ENCODE assay signal across 8 cellular contexts in the genomic region with DNA sequence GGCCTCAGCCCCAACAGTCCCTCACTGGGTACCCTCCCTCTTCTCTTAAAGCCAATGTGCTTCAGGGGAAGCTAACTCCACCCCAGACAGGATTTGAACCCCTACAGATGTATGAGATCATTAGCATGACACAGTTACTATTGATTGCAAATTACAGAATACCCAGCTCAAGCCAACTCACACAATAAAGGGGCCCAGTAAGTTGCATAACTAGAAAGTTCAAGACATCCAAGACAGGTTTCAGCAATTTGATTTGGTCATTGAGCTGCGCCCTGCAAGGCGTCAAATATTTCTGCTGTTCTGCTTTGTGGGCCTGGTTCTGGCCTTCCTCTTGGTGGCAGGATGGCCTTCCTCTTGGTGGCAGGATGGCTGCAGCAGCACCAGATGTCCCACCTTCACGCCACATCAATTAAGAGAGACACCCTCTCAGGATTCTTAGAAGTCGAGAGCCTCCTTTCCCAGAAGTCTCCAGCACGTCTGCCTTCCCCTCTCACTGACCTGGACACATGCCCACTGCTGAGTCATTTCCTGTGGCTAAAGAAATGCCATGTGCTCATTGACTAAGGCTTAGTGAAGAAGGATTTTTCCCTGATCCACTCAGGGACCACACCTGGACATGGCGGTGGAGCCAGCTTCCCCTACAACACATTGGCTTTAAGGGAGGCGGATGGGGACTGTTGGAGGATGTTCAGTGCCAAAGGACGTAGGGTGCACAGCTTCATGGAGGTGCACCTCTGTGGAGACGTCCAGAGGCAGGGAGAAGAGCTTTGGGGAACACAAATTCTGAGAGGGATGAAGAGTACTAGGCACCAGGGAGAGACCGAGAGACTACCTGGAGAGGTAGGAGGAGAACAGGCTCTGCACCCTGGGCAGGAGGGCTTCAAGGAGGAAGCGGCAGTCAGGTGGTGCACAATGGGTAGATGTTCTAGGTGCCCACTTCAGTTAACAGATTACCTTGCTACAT. TPM values are rescaled to one million over a fixed set of nuclear protein-coding genes. Genes with fewer than 3 reads are reported as not detected.
DNase-seq lines count a peak whose midpoint lies in the region; ATAC-seq and TF ChIP-seq lines count a peak whose summit lies in the region.

No MANE protein-coding gene starts in this region.

- H3K27ac ChIP-seq in CD4-positive, alpha-beta T cell (ENCODE audit: low read depth, low read length) = no peak overlapping the region

- no peak for TF ChIP-seq POLR2A in GM18505 (IDR thresholded peaks at IDR 0.05; ENCODE audit: borderline replicate concordance, extremely low read depth, insufficient read depth, insufficient read length)

- DNase-seq in 8988T (peak; percentile 63), HT-29 (ENCODE audit: low spot score) (peak; percentile 91), astrocyte of the spinal cord (ENCODE audit: low read depth, low spot score) (peak; percentile 93), left lobe of liver (ENCODE audit: low spot score) (peak; percentile 59)
- DNase-seq in CD4-positive, alpha-beta T cell = no peak

- no peak overlapping the region for H3K4me3 Mint-ChIP-seq in CD4-positive, alpha-beta T cell

- H3K27me3 Mint-ChIP-seq in CD4-positive, alpha-beta T cell = no peaks in the 10 kb centered on the region

- H3K36me3 Mint-ChIP-seq in CD4-positive, alpha-beta T cell (ENCODE audit: low read depth) = peaks cover 78% of the 10 kb centered on the region

- CTCF ChIA-PET in CD4-positive, alpha-beta T cell (lab: Charles Lee) = interaction anchor here (0.6 kb wide), 1 partner anchor 222 kb away, joined by 4 read pairs; no protein-coding TSS in a partner anchor

- no peak for TF ChIP-seq CTCF in astrocyte of the spinal cord (IDR thresholded peaks at IDR 0.05; ENCODE audit: low read depth, low read length)
- no peak for TF ChIP-seq CTCF in CD4-positive, alpha-beta T cell (IDR thresholded peaks at IDR 0.05)

- no peaks in the 10 kb centered on the region for H3K4me1 Mint-ChIP-seq in CD4-positive, alpha-beta T cell (ENCODE audit: low read depth)

- ATAC-seq in left lobe of liver (no peak), GM19023 (IDR thresholded peaks at IDR 0.05; ENCODE audit: unreplicated experiment) (no peak), GM18870 (IDR thresholded peaks at IDR 0.05; ENCODE audit: unreplicated experiment) (no peak), GM18505 (IDR thresholded peaks at IDR 0.05; ENCODE audit: unreplicated experiment) (no peak)
- no peak for ATAC-seq in CD4-positive, alpha-beta T cell (ENCODE audit: poor library complexity)

- in situ Hi-C loops in astrocyte of the spinal cord (cut with HindIII; ENCODE audit: low sequenced_read_pairs) = no loop called here

- intact Hi-C loops in CD4-positive, alpha-beta T cell (cut with DNase I, micrococcal nuclease) = no loop called here

- no peak overlapping the region for H3K4me3 ChIP-seq in astrocyte of the spinal cord (ENCODE audit: low read depth, low read length)

- POLR2A ChIA-PET in CD4-positive, alpha-beta T cell (lab: Charles Lee) = no interaction called here

- no peak overlapping the region for H3K27ac Mint-ChIP-seq in CD4-positive, alpha-beta T cell

- no peaks in the 10 kb centered on the region for H3K9me3 Mint-ChIP-seq in CD4-positive, alpha-beta T cell

- H3K27me3 ChIP-seq in CD4-positive, alpha-beta T cell (ENCODE audit: control insufficient read depth, insufficient read depth, low read length) = no peaks in the 10 kb centered on the region

- H3K9me3 ChIP-seq in CD4-positive, alpha-beta T cell (ENCODE audit: control insufficient read depth, low read length) = no peaks in the 10 kb centered on the region

RNA-seq across cellular contexts. Expression of gene DNASE1L3, which starts 49.1 kb away (rescaled TPM):
- total RNA-seq in HT-29 (2014; rRNA removed; shearing (Covaris generic)) = not detected in 2 replicates
- 33.0 TPM for total RNA-seq in left lobe of liver
- under 1 TPM; 0.53 to 0.80 TPM for total RNA-seq in CD4-positive, alpha-beta T cell

Comparison
In these comparisons a context has a peak if more than half of its experiments do, and no peak if none do; other contexts are left out.
1. DNase-seq: peak in 8988T (single experiment), HT-29 (single experiment), astrocyte of the spinal cord (single experiment) and left lobe of liver (single experiment); none in CD4-positive, alpha-beta T cell (0 of 10).
2. RNA of gene DNASE1L3, which starts 49.1 kb away (total RNA-seq): 33.0 TPM in left lobe of liver (single experiment); 0.53 to 0.80 TPM in CD4-positive, alpha-beta T cell and not detected in HT-29; every median in the first group is over 10 times any median in the second.